Comparison of ENCODE assay signal across 28 cellular contexts in genomic region chr6:105227292-105227628, GRCh38. TPM values are rescaled to one million over a fixed set of nuclear protein-coding genes. Genes with fewer than 3 reads are reported as not detected.
"Had no signal": no experiment of that assay in that cellular context is flagged by ENCODE, and none has a peak within 500 bp of the region (broad histone marks: within the 10 kb centered on the region; RNA-seq: fewer than 3 reads in every experiment).

No MANE protein-coding gene starts in this region.

- H3K36me3 ChIP-seq: gastrocnemius medialis, neutrophil, pancreas, right lobe of liver, suprapubic skin, transverse colon, upper lobe of right lung, uterus had no signal

- H3K4me3 Mint-ChIP-seq: effector memory CD8-positive, alpha-beta T cell; memory B cell; mesothelial cell of epicardium; naive B cell; natural killer cell treated with Interleukin-12 subunit alpha and Interleukin-12 subunit beta and Interleukin-15 and Interleukin-18, amount 100 ng/mL, for 72 hours; neural crest cell; stimulated activated naive B cell treated with anti-CD40 and anti-IgM and Interleukin-4, amounts not matched to agents 10 μg/mL and 1 μg/mL and 100 μg/mL, for 72 hours; stimulated activated naive CD8-positive, alpha-beta T cell treated with anti-CD3 and anti-CD28 coated beads, Interleukin-15, Interleukin-2, amounts not matched to agents 100 ng/mL and 50 ng/mL, for 24 hours had no signal

- DNase-seq: effector memory CD8-positive, alpha-beta T cell; gastrocnemius medialis; head of caudate nucleus; mucosa of descending colon; naive B cell; pancreas; right lobe of liver; small intestine; stimulated activated CD4-positive, alpha-beta T cell treated with anti-CD3 and anti-CD28 coated beads, Interleukin-15, amount 100 ng/mL, for 24 hours; stimulated activated CD4-positive, alpha-beta T cell treated with anti-CD3 and anti-CD28 coated beads, Interleukin-2, amount 100 ng/mL, for 48 hours; stimulated activated naive B cell treated with anti-CD40 and anti-IgM and Interleukin-4, amounts not matched to agents 10 μg/mL and 1 μg/mL and 100 μg/mL, for 72 hours; transverse colon; upper lobe of right lung; uterus had no signal

- H3K4me1 ChIP-seq: pancreas, right lobe of liver, suprapubic skin, transverse colon, upper lobe of right lung, uterus had no signal

- H3K27me3 ChIP-seq: gastrocnemius medialis, neutrophil, pancreas, right lobe of liver, suprapubic skin, transverse colon, upper lobe of right lung, uterus had no signal

- H3K4me1 Mint-ChIP-seq: memory B cell; naive B cell; neural crest cell; stimulated activated naive B cell treated with anti-CD40 and anti-IgM and Interleukin-4, amounts not matched to agents 10 μg/mL and 1 μg/mL and 100 μg/mL, for 72 hours had no signal

- H3K27ac ChIP-seq: coronary artery, epithelial cell of prostate, neutrophil, pancreas, right lobe of liver, suprapubic skin, transverse colon, upper lobe of right lung, uterus had no signal

- H3K4me3 ChIP-seq: coronary artery, gastrocnemius medialis, lung, mucosa of descending colon, pancreas, right lobe of liver, suprapubic skin, transverse colon, upper lobe of right lung, uterus had no signal

- H3K27ac Mint-ChIP-seq: effector memory CD8-positive, alpha-beta T cell; memory B cell; mesothelial cell of epicardium; naive B cell; natural killer cell treated with Interleukin-12 subunit alpha and Interleukin-12 subunit beta and Interleukin-15 and Interleukin-18, amount 100 ng/mL, for 72 hours; progenitor cell of endocrine pancreas; stimulated activated naive B cell treated with anti-CD40 and anti-IgM and Interleukin-4, amounts not matched to agents 10 μg/mL and 1 μg/mL and 100 μg/mL, for 72 hours; stimulated activated naive CD8-positive, alpha-beta T cell treated with anti-CD3 and anti-CD28 coated beads, Interleukin-15, Interleukin-2, amounts not matched to agents 100 ng/mL and 50 ng/mL, for 24 hours had no signal

- H3K9me3 Mint-ChIP-seq: effector memory CD8-positive, alpha-beta T cell; stimulated activated naive CD8-positive, alpha-beta T cell treated with anti-CD3 and anti-CD28 coated beads, Interleukin-15, Interleukin-2, amounts not matched to agents 100 ng/mL and 50 ng/mL, for 24 hours had no signal

- H3K27me3 Mint-ChIP-seq: progenitor cell of endocrine pancreas had no signal

- H3K36me3 Mint-ChIP-seq: memory B cell; stimulated activated naive B cell treated with anti-CD40 and anti-IgM and Interleukin-4, amounts not matched to agents 10 μg/mL and 1 μg/mL and 100 μg/mL, for 72 hours had no signal

- ATAC-seq: effector memory CD8-positive, alpha-beta T cell; esophagus mucosa; gastrocnemius medialis; left lobe of liver; mucosa of descending colon; natural killer cell treated with Interleukin-12 subunit alpha and Interleukin-12 subunit beta and Interleukin-15 and Interleukin-18, amount 100 ng/mL, for 72 hours; pancreas; right lobe of liver; stimulated activated naive B cell treated with anti-CD40 and anti-IgM and Interleukin-4, amounts not matched to agents 10 μg/mL and 1 μg/mL and 100 μg/mL, for 72 hours; upper lobe of right lung had no signal

- H3K9me3 ChIP-seq: gastrocnemius medialis, mucosa of descending colon, neutrophil, pancreas, right lobe of liver, suprapubic skin, transverse colon, upper lobe of right lung, uterus had no signal

RNA-seq across cellular contexts. Expression of gene POPDC3, which starts 47.4 kb away (rescaled TPM):
- total RNA-seq: esophagus mucosa; left lobe of liver; liver; natural killer cell treated with Interleukin-12 subunit alpha and Interleukin-12 subunit beta and Interleukin-15 and Interleukin-18, amount 100 ng/mL, for 72 hours; right lobe of liver; suprapubic skin had no signal
- polyA plus RNA-seq: liver had no signal
